15 cellular contexts compared by ENCODE assay signal in the genomic region with DNA sequence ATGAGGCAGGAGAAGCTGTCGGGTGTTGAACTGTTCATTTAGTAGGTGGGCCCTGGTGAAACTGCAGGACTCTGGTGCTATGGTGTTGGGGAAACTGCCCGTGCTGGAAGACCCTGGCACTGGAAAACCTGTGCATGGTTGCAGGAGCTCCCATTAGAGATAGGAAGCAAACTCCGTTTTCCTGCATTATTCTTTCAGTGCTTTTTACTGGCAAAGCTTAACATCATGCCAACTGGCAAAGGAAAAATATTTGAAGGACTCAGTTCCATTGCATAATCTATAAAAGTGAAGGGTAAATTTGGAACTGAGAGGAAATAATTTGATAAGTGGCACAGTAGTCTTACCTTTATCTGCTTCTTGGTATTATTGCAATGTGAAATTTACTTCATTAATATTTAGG. TPM values are rescaled to one million over a fixed set of nuclear protein-coding genes. Genes with fewer than 3 reads are reported as not detected.
DNase-seq lines count a peak whose midpoint lies in the region; ATAC-seq and TF ChIP-seq lines count a peak whose summit lies in the region.
"Had no signal": no experiment of that assay in that cellular context is flagged by ENCODE, and none has a peak within 500 bp of the region (broad histone marks: within the 10 kb centered on the region; RNA-seq: fewer than 3 reads in every experiment).

No MANE protein-coding gene starts in this region.

- intact Hi-C loops in left ventricle myocardium inferior (cut with micrococcal nuclease) (no loop called here), left ventricle myocardium superior (cut with micrococcal nuclease) (no loop called here), adrenal gland (cut with DNase I) (no loop called here), right lobe of liver (cut with DNase I) (no loop called here), ascending aorta (cut with DNase I) (no loop called here)

- DNase-seq in left ventricle myocardium inferior (no peak), left ventricle myocardium superior (no peak), adrenal gland (no peak), right lobe of liver (no peak), ascending aorta (ENCODE audit: low spot score in 2 of 2) (no peak), NOMO-1 treated with DMSO at 0.1 percent for 48 hours (lab: John Stamatoyannopoulos, UW; ENCODE audit: unreplicated experiment) (no peak)
- DNase-seq: C1 segment of cervical spinal cord; CD4-positive, alpha-beta memory T cell; COR-L47; DMS153; DND-41; GOT3; HFFc6 had no signal

- no peak for TF ChIP-seq CTCF in left ventricle myocardium inferior (IDR thresholded peaks at IDR 0.05; ENCODE audit: borderline replicate concordance)
- no peak for TF ChIP-seq CTCF in adrenal gland (IDR thresholded peaks at IDR 0.05)
- TF ChIP-seq CTCF in right lobe of liver (IDR thresholded peaks at IDR 0.05): no peak
- no peak for TF ChIP-seq CTCF in ascending aorta (IDR thresholded peaks at IDR 0.05)

- no peak overlapping the region for H3K4me3 ChIP-seq in left ventricle myocardium inferior
- H3K4me3 ChIP-seq in adrenal gland: no peak overlapping the region
- no peak overlapping the region for H3K4me3 ChIP-seq in right lobe of liver
- no peak overlapping the region for H3K4me3 ChIP-seq in ascending aorta
- H3K4me3 ChIP-seq: HAP-1 had no signal

- no peaks in the 10 kb centered on the region for H3K9me3 ChIP-seq in left ventricle myocardium inferior (replicated peaks)
- H3K9me3 ChIP-seq in adrenal gland (replicated peaks in 1 of 3): no peaks in the 10 kb centered on the region
- H3K9me3 ChIP-seq in right lobe of liver: no peaks in the 10 kb centered on the region
- no peaks in the 10 kb centered on the region for H3K9me3 ChIP-seq in ascending aorta
- H3K9me3 ChIP-seq: HAP-1 had no signal

- peaks cover 10% of the 10 kb centered on the region for H3K36me3 ChIP-seq in left ventricle myocardium inferior
- H3K36me3 ChIP-seq in adrenal gland (replicated peaks in 1 of 2): peaks cover 0 to 14% of the 10 kb centered on the region in 2 donors
- H3K36me3 ChIP-seq in right lobe of liver: no peaks in the 10 kb centered on the region
- H3K36me3 ChIP-seq in ascending aorta: peaks cover 0 to 16% of the 10 kb centered on the region in 2 donors
- H3K36me3 ChIP-seq: HAP-1 had no signal

- ATAC-seq in left ventricle myocardium superior (no peak), right lobe of liver (peak; percentile 61 to 71 (median 65))

- H3K27me3 ChIP-seq in left ventricle myocardium inferior (ENCODE audit: low read depth) (no peaks in the 10 kb centered on the region), adrenal gland (no peaks in the 10 kb centered on the region), right lobe of liver (no peaks in the 10 kb centered on the region), ascending aorta (no peaks in the 10 kb centered on the region)

- H3K4me1 ChIP-seq in left ventricle myocardium inferior (peaks cover 61% of the 10 kb centered on the region), adrenal gland (replicated peaks in 1 of 2) (peaks cover 14 to 33% of the 10 kb centered on the region in 2 donors), right lobe of liver (peaks cover 0 to 34% (median 5%) of the 10 kb centered on the region in 4 donors), ascending aorta (no peaks in the 10 kb centered on the region)

- TF ChIP-seq POLR2A in adrenal gland (IDR thresholded peaks at IDR 0.05) (no peak), right lobe of liver (IDR thresholded peaks at IDR 0.05) (no peak)

- H3K27ac ChIP-seq in left ventricle myocardium inferior (replicated peaks) (peak overlapping the region; percentile 21), adrenal gland (peak overlapping the region; percentile 41 to 79 (median 74)), right lobe of liver (peak overlapping the region; percentile 17 to 70 (median 70)), ascending aorta (no peak overlapping the region)

- WGBS in adrenal gland, 4 donors: 52 to 63% (median 60%) methylated on average over 3 of the region's 3 CpGs
- 35% methylated on average over 3 of the region's 3 CpGs for WGBS in right lobe of liver (ENCODE audit: insufficient coverage, low coverage, low lambda C conversion rate, missing lambda C conversion rate)

RNA-seq across cellular contexts. Expression of gene MPC2, which starts 31.7 kb away (rescaled TPM):
- total RNA-seq in left ventricle myocardium inferior: 267 TPM
- total RNA-seq in left ventricle myocardium superior: 237 TPM
- 100 to 1,000 TPM in 5 of 8 donors, 10 to 100 TPM in 3; 68.3 to 157 (median 111) TPM for total RNA-seq in adrenal gland
- polyA plus RNA-seq in adrenal gland: 100 to 1,000 TPM in 1 of 3 donors, 10 to 100 TPM in 2; 50.0 to 173 (median 84.4) TPM
- total RNA-seq in right lobe of liver: 100 to 1,000 TPM in 5 of 6 experiments, 10 to 100 TPM in 1; 85.2 to 198 (median 142) TPM
- 2.9 TPM for total RNA-seq in ascending aorta

RNA-seq across cellular contexts. Expression of gene DCAF6, which starts 32.1 kb away (rescaled TPM):
- 196 TPM for total RNA-seq in left ventricle myocardium inferior
- total RNA-seq in left ventricle myocardium superior: 234 TPM
- total RNA-seq in adrenal gland: 100 to 1,000 TPM in 4 of 8 donors, 10 to 100 TPM in 4; 57.8 to 160 (median 105) TPM
- polyA plus RNA-seq in adrenal gland: 10 to 100 TPM; 46.4 to 88.0 (median 50.9) TPM
- total RNA-seq in right lobe of liver: 10 to 100 TPM; 35.8 to 65.9 (median 48.8) TPM
- total RNA-seq in ascending aorta: 9.8 TPM

RNA-seq across cellular contexts. Expression of gene ADCY10, which starts 54.6 kb away (rescaled TPM):
- total RNA-seq in left ventricle myocardium inferior (0.22 TPM), left ventricle myocardium superior (0.47 TPM), adrenal gland (under 1 TPM in 6 of 8 donors, not detected in 2; 0.07 to 0.48 (median 0.18) TPM), right lobe of liver (1 to 10 TPM in 3 of 6 experiments, under 1 TPM in 3; 0.43 to 5.8 (median 1.5) TPM), ascending aorta (1.9 TPM)
- under 1 TPM; 0.24 to 0.40 (median 0.38) TPM for polyA plus RNA-seq in adrenal gland
- total RNA-seq: A172 had no signal
- polyA plus RNA-seq: CD4-positive, alpha-beta memory T cell had no signal

Comparison
In these comparisons a context has a peak if more than half of its experiments do, and no peak if none do; other contexts are left out.
1. H3K27ac ChIP-seq: peak in left ventricle myocardium inferior (single experiment), adrenal gland (5 of 5) and right lobe of liver (3 of 3); none in ascending aorta (0 of 2).
2. RNA of gene MPC2, which starts 31.7 kb away (total RNA-seq): 267 TPM in left ventricle myocardium inferior (single experiment), 237 TPM in left ventricle myocardium superior (single experiment), 85.2 to 198 TPM in right lobe of liver and 68.3 to 157 TPM in adrenal gland; 2.9 TPM in ascending aorta (single experiment); every median in the first group is over 10 times any median in the second.